Comparison of ENCODE assay signal across 9 cellular contexts in the genomic region with DNA sequence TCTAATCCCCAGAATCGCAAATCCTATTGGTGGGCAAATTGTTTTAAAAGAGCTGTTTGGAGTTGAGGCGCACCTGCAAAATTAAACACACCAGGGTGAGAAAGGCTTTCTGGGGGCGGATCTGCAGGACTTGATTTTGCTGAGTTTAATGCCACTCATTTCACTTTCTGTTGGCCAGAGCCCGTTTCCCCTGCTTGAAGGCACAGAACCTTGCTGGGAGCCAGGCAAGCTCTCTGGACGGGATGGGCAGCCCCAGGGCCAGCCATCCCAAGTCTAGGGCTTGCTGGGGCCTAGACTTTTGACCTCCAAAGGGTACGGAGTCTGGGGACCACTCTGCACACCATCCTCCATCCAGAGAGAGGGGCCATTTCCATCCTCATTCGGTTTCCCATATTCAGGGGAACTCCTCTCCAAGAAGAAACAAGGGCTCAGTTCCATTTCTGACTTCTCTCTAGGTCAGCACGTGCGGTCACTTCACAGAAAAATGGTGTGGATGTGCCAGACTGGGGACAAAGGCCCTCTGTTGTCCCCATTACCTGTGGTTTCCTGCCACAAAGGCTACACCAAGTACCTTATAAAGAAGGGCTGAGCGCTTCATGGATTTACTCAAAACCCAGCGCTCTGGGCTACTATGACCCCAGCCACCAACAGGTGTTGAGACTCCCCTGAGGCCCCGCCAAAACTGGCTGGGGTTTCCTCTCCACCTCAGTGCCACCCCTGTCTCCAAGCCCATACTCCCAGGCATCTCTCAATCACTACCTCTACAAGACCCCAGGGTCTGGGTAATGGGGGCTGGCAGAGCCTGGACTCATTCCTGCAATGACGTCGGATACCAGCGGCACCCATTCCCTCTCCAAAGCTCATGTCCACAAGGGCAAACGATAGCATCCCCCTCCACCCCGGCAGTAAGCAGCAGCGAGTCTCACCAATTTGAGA.
DNase-seq lines count a peak whose midpoint lies in the region; ATAC-seq and TF ChIP-seq lines count a peak whose summit lies in the region.
"Had no signal": no experiment of that assay in that cellular context is flagged by ENCODE, and none has a peak within 500 bp of the region (broad histone marks: within the 10 kb centered on the region; RNA-seq: fewer than 3 reads in every experiment).

No MANE protein-coding gene starts in this region.

- no peaks in the 10 kb centered on the region for H3K27me3 ChIP-seq in osteoblast (ENCODE audit: insufficient read depth, low read length)
- no peaks in the 10 kb centered on the region for H3K27me3 ChIP-seq in effector memory CD4-positive, alpha-beta T cell (replicated peaks; ENCODE audit: control insufficient read depth, insufficient read depth, low read length, poor library complexity, severe bottlenecking)

- H3K27ac Mint-ChIP-seq in activated naive CD8-positive, alpha-beta T cell treated with anti-CD3 and anti-CD28 coated beads, Interleukin-2, amount 10 ng/mL, durations not matched to agents 7 days and 5 days = peak overlapping the region; percentile 74

- no peak for TF ChIP-seq CTCF in GM10266 (IDR thresholded peaks at IDR 0.05; ENCODE audit: control insufficient read depth, insufficient read depth, low read depth, missing control alignments)
- TF ChIP-seq CTCF in osteoblast (IDR thresholded peaks at IDR 0.05; ENCODE audit: extremely low read depth, low read depth, low read length) = no peak

- H3K36me3 Mint-ChIP-seq in activated naive CD8-positive, alpha-beta T cell treated with anti-CD3 and anti-CD28 coated beads, Interleukin-2, amount 10 ng/mL, durations not matched to agents 7 days and 5 days = peaks cover 29% of the 10 kb centered on the region

- peak; percentile 56 for ATAC-seq in HG02759 (IDR thresholded peaks at IDR 0.05; ENCODE audit: unreplicated experiment)
- no peak for ATAC-seq in activated naive CD8-positive, alpha-beta T cell treated with anti-CD3 and anti-CD28 coated beads, Interleukin-2, amount 10 ng/mL, durations not matched to agents 7 days and 5 days (ENCODE audit: low read depth)

- no peak overlapping the region for H3K4me3 ChIP-seq in osteoblast (ENCODE audit: insufficient read depth, low read length)
- H3K4me3 ChIP-seq in effector memory CD4-positive, alpha-beta T cell (ENCODE audit: insufficient read depth, low read depth, low read length, poor library complexity, severe bottlenecking) = no peak overlapping the region

- H3K4me1 ChIP-seq in osteoblast (ENCODE audit: insufficient read depth, low read length) = peaks cover 41% of the 10 kb centered on the region
- H3K4me1 ChIP-seq in effector memory CD4-positive, alpha-beta T cell (ENCODE audit: control insufficient read depth, insufficient read depth, low read length, poor library complexity, severe bottlenecking) = peaks cover 11% of the 10 kb centered on the region

- peaks cover 13% of the 10 kb centered on the region for H3K9me3 Mint-ChIP-seq in activated naive CD8-positive, alpha-beta T cell treated with anti-CD3 and anti-CD28 coated beads, Interleukin-2, amount 10 ng/mL, durations not matched to agents 7 days and 5 days

- H3K27ac ChIP-seq in osteoblast (ENCODE audit: low read depth, low read length) = peak overlapping the region; percentile 100
- no peak overlapping the region for H3K27ac ChIP-seq in effector memory CD4-positive, alpha-beta T cell (ENCODE audit: insufficient read depth, low read length, poor library complexity, severe bottlenecking)

- H3K9me3 ChIP-seq in osteoblast (ENCODE audit: low read depth, low read length) = no peaks in the 10 kb centered on the region
- no peaks in the 10 kb centered on the region for H3K9me3 ChIP-seq in effector memory CD4-positive, alpha-beta T cell (ENCODE audit: control insufficient read depth, low read length)

- peak; percentile 31 for DNase-seq in GM10266 (ENCODE audit: extremely low spot score)
- DNase-seq in activated naive CD8-positive, alpha-beta T cell treated with anti-CD3 and anti-CD28 coated beads, Interleukin-2, amount 10 ng/mL, durations not matched to agents 7 days and 5 days = no peak
- DNase-seq in osteoblast (ENCODE audit: insufficient read length, low spot score, missing footprints) = no peak
- no peak for DNase-seq in SKM-1 treated with dmso at 0.1 percent for 144 hours (lab: John Stamatoyannopoulos, UW; ENCODE audit: unreplicated experiment)
- no peak for DNase-seq in NCI-H2029 (lab: John Stamatoyannopoulos, UW)
- DNase-seq in effector memory CD4-positive, alpha-beta T cell = no peak
- DNase-seq in cerebellum (ENCODE audit: low spot score) = no peak
- DNase-seq: NCI-H748 treated with DMSO at 0.1 percent for 48 hours had no signal

- peak overlapping the region; percentile 60 for H3K4me3 Mint-ChIP-seq in activated naive CD8-positive, alpha-beta T cell treated with anti-CD3 and anti-CD28 coated beads, Interleukin-2, amount 10 ng/mL, durations not matched to agents 7 days and 5 days

- H2AFZ ChIP-seq in osteoblast (ENCODE audit: low read length) = peak overlapping the region; percentile 36

- no peaks in the 10 kb centered on the region for H3K27me3 Mint-ChIP-seq in activated naive CD8-positive, alpha-beta T cell treated with anti-CD3 and anti-CD28 coated beads, Interleukin-2, amount 10 ng/mL, durations not matched to agents 7 days and 5 days

- no peaks in the 10 kb centered on the region for H3K36me3 ChIP-seq in osteoblast (ENCODE audit: insufficient read depth, low read length)
- no peaks in the 10 kb centered on the region for H3K36me3 ChIP-seq in effector memory CD4-positive, alpha-beta T cell (ENCODE audit: control insufficient read depth, insufficient read depth, low read length)

- no peak overlapping the region for H3K4me2 ChIP-seq in osteoblast (ENCODE audit: insufficient read depth, low read length)

- H3K79me2 ChIP-seq in osteoblast (ENCODE audit: insufficient read depth, low read length) = no peaks in the 10 kb centered on the region

- H3K4me1 Mint-ChIP-seq in activated naive CD8-positive, alpha-beta T cell treated with anti-CD3 and anti-CD28 coated beads, Interleukin-2, amount 10 ng/mL, durations not matched to agents 7 days and 5 days = peaks cover 58% of the 10 kb centered on the region

- POLR2A ChIA-PET in activated naive CD8-positive, alpha-beta T cell treated with anti-CD3 and anti-CD28 coated beads, Interleukin-2, amount 10 ng/mL, durations not matched to agents 7 days and 5 days (lab: Charles Lee) = interaction anchor here (0.8 to 2.5 kb wide), 8 partner anchors 9 to 233 kb away, joined by 4 to 13 read pairs (median 6); partner anchors contain the start of gene NFIL3

- no peaks in the 10 kb centered on the region for H4K20me1 ChIP-seq in osteoblast (ENCODE audit: insufficient read depth, low read length)
